In the genomic region with DNA sequence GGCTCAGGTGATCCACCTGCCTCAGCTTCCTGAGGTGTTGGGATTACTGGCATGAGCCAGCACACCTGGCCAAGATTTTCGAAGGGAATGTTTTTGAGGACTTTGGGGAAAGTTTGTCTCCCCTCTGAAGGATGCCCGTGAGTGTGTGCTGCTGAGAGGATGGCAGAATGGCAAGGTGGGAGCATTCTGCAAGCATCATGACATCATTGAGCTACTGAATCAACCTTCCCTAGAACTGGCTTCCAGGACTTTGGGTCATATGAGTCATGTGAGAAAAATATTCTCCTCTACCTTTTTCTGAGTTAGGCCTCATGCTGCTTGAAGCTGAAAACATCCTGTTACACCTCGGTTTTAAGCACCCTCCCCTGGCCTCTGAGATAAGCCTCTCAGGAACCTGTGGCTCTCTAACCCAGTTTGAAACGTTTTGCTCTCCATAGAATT, we compare ENCODE assay signal across 8 cellular contexts. TPM values are rescaled to one million over a fixed set of nuclear protein-coding genes. Genes with fewer than 3 reads are reported as not detected.
A peak's percentile ranks its signal among the peaks of the same experiment; 100 is the strongest.
DNase-seq lines count a peak whose midpoint lies in the region; ATAC-seq and TF ChIP-seq lines count a peak whose summit lies in the region.

No MANE protein-coding gene starts in this region.

- no peaks in the 10 kb centered on the region for H3K27me3 ChIP-seq in CD8-positive, alpha-beta memory T cell (ENCODE audit: insufficient read depth, low read length, poor library complexity, severe bottlenecking)
- H3K27me3 ChIP-seq in GM23338 (ENCODE audit: insufficient read depth) (no peaks in the 10 kb centered on the region), esophagus muscularis mucosa (no peaks in the 10 kb centered on the region)

- no peak for TF ChIP-seq EP300 in esophagus muscularis mucosa (IDR thresholded peaks at IDR 0.05)

- peak; percentile 28 for ATAC-seq in GM23338

- H3K27ac ChIP-seq in CD8-positive, alpha-beta memory T cell (ENCODE audit: low read depth, low read length), result peak overlapping the region; percentile 52
- H3K27ac ChIP-seq in GM23338 (ENCODE audit: low read depth) (no peak overlapping the region), esophagus muscularis mucosa (replicated peaks in 1 of 4) (peak overlapping the region in 3 of 4 donors; percentile 44 to 79 (median 77))

- H3K36me3 Mint-ChIP-seq in CD8-positive, alpha-beta memory T cell, result peaks cover 0 to 25% (median 0%) of the 10 kb centered on the region in 3 donors
- H3K36me3 Mint-ChIP-seq in GM23338 (ENCODE audit: low read depth), result no peaks in the 10 kb centered on the region
- peaks cover 28% of the 10 kb centered on the region for H3K36me3 Mint-ChIP-seq in activated CD4-positive, alpha-beta T cell treated with anti-CD3 and anti-CD28 coated beads, Interleukin-2, amount 10 ng/mL, durations not matched to agents 24 days and 14 days (ENCODE audit: low read depth)
- peaks cover 37% of the 10 kb centered on the region for H3K36me3 Mint-ChIP-seq in stimulated activated naive CD8-positive, alpha-beta T cell treated with anti-CD3 and anti-CD28 coated beads, Interleukin-15, Interleukin-2, amounts not matched to agents 100 ng/mL and 50 ng/mL, for 24 hours (ENCODE audit: low read depth)
- peaks cover 3% of the 10 kb centered on the region for H3K36me3 Mint-ChIP-seq in osteocyte (ENCODE audit: unreplicated experiment)

- intact Hi-C loops in activated CD4-positive, alpha-beta T cell treated with anti-CD3 and anti-CD28 coated beads, Interleukin-2, amount 10 ng/mL, durations not matched to agents 24 days and 14 days (cut with micrococcal nuclease), result loop anchor here (1.0 to 2.0 kb wide), 5 partner anchors 9 to 32 kb away; a partner anchor contains a TSS
- intact Hi-C loops in esophagus muscularis mucosa (cut with DNase I), result no loop called here

- no peaks in the 10 kb centered on the region for H3K9me3 ChIP-seq in CD8-positive, alpha-beta memory T cell (ENCODE audit: low read length)
- H3K9me3 ChIP-seq in esophagus muscularis mucosa, result no peaks in the 10 kb centered on the region

- TF ChIP-seq CTCF in GM23338 (conservative IDR thresholded peaks at IDR 0.05; ENCODE audit: low read depth in 2 of 2), result no peak
- no peak for TF ChIP-seq CTCF in esophagus muscularis mucosa (IDR thresholded peaks at IDR 0.05)
- no peak for TF ChIP-seq CTCF in osteocyte (IDR thresholded peaks at IDR 0.05)

- H2AFZ ChIP-seq in GM23338, result no peak overlapping the region

- H3K9me2 ChIP-seq in GM23338 (ENCODE audit: insufficient read depth), result no peaks in the 10 kb centered on the region

- H3K27me3 Mint-ChIP-seq in CD8-positive, alpha-beta memory T cell, result no peaks in the 10 kb centered on the region
- no peaks in the 10 kb centered on the region for H3K27me3 Mint-ChIP-seq in GM23338 (ENCODE audit: insufficient read depth, low read depth, poor library complexity)
- H3K27me3 Mint-ChIP-seq in activated CD4-positive, alpha-beta T cell treated with anti-CD3 and anti-CD28 coated beads, Interleukin-2, amount 10 ng/mL, durations not matched to agents 24 days and 14 days, result no peaks in the 10 kb centered on the region
- no peaks in the 10 kb centered on the region for H3K27me3 Mint-ChIP-seq in stimulated activated naive CD8-positive, alpha-beta T cell treated with anti-CD3 and anti-CD28 coated beads, Interleukin-15, Interleukin-2, amounts not matched to agents 100 ng/mL and 50 ng/mL, for 24 hours
- H3K27me3 Mint-ChIP-seq in osteocyte (ENCODE audit: unreplicated experiment), result no peaks in the 10 kb centered on the region

- DNase-seq in CD8-positive, alpha-beta memory T cell, result peak in 2 of 5 donors; percentile 41 to 71
- no peak for DNase-seq in GM23338 (ENCODE audit: low spot score)
- peak; percentile 87 for DNase-seq in activated CD4-positive, alpha-beta T cell treated with anti-CD3 and anti-CD28 coated beads, Interleukin-2, amount 10 ng/mL, durations not matched to agents 24 days and 14 days
- DNase-seq in esophagus muscularis mucosa (ENCODE audit: extremely low spot score), result no peak
- no peak for DNase-seq in ecto neural progenitor cell (ENCODE audit: low spot score)
- no peak for DNase-seq in osteocyte (ENCODE audit: extremely low spot score, unreplicated experiment)
- DNase-seq in UCSD-AML1 (lab: John Stamatoyannopoulos, UW; ENCODE audit: unreplicated experiment), result no peak

- H3K4me3 ChIP-seq in CD8-positive, alpha-beta memory T cell (ENCODE audit: low read length), result peak overlapping the region; percentile 44
- H3K4me3 ChIP-seq in GM23338 (no peak overlapping the region), esophagus muscularis mucosa (peak overlapping the region in 1 of 4 donors; percentile 14)

- peak overlapping the region; percentile 86 to 100 (median 94) for H3K27ac Mint-ChIP-seq in CD8-positive, alpha-beta memory T cell
- H3K27ac Mint-ChIP-seq in GM23338 (peak overlapping the region; percentile 32; the same call in 1 of the 2 replicates), osteocyte (ENCODE audit: unreplicated experiment) (no peak overlapping the region)
- peak overlapping the region; percentile 94 for H3K27ac Mint-ChIP-seq in activated CD4-positive, alpha-beta T cell treated with anti-CD3 and anti-CD28 coated beads, Interleukin-2, amount 10 ng/mL, durations not matched to agents 24 days and 14 days
- H3K27ac Mint-ChIP-seq in stimulated activated naive CD8-positive, alpha-beta T cell treated with anti-CD3 and anti-CD28 coated beads, Interleukin-15, Interleukin-2, amounts not matched to agents 100 ng/mL and 50 ng/mL, for 24 hours, result peak overlapping the region; percentile 98

- H3K9me3 Mint-ChIP-seq in CD8-positive, alpha-beta memory T cell, result no peaks in the 10 kb centered on the region
- H3K9me3 Mint-ChIP-seq in GM23338 (no peaks in the 10 kb centered on the region), osteocyte (ENCODE audit: unreplicated experiment) (no peaks in the 10 kb centered on the region)
- H3K9me3 Mint-ChIP-seq in activated CD4-positive, alpha-beta T cell treated with anti-CD3 and anti-CD28 coated beads, Interleukin-2, amount 10 ng/mL, durations not matched to agents 24 days and 14 days, result peaks cover 4% of the 10 kb centered on the region
- H3K9me3 Mint-ChIP-seq in stimulated activated naive CD8-positive, alpha-beta T cell treated with anti-CD3 and anti-CD28 coated beads, Interleukin-15, Interleukin-2, amounts not matched to agents 100 ng/mL and 50 ng/mL, for 24 hours, result no peaks in the 10 kb centered on the region

- H3K4me3 Mint-ChIP-seq in CD8-positive, alpha-beta memory T cell, result peak overlapping the region; percentile 60 to 82 (median 74)
- no peak overlapping the region for H3K4me3 Mint-ChIP-seq in GM23338
- peak overlapping the region; percentile 80 for H3K4me3 Mint-ChIP-seq in activated CD4-positive, alpha-beta T cell treated with anti-CD3 and anti-CD28 coated beads, Interleukin-2, amount 10 ng/mL, durations not matched to agents 24 days and 14 days
- peak overlapping the region; percentile 80 for H3K4me3 Mint-ChIP-seq in stimulated activated naive CD8-positive, alpha-beta T cell treated with anti-CD3 and anti-CD28 coated beads, Interleukin-15, Interleukin-2, amounts not matched to agents 100 ng/mL and 50 ng/mL, for 24 hours
- no peak overlapping the region for H3K4me3 Mint-ChIP-seq in osteocyte (ENCODE audit: unreplicated experiment)

- WGBS in esophagus muscularis mucosa, result 59% methylated on average over 3 of the region's 4 CpGs

- no peaks in the 10 kb centered on the region for H3F3A ChIP-seq in GM23338 (replicated peaks; ENCODE audit: low read depth)

- peaks cover 5% of the 10 kb centered on the region; the same call in 1 of the 2 replicates for H4K20me1 ChIP-seq in GM23338 (replicated peaks; ENCODE audit: insufficient read depth)

- H3K36me3 ChIP-seq in CD8-positive, alpha-beta memory T cell (ENCODE audit: insufficient read depth, low read length), result no peaks in the 10 kb centered on the region
- no peaks in the 10 kb centered on the region for H3K36me3 ChIP-seq in GM23338 (ENCODE audit: insufficient read depth)
- H3K36me3 ChIP-seq in esophagus muscularis mucosa, result no peaks in the 10 kb centered on the region

- peaks cover 75% of the 10 kb centered on the region for H3K79me2 ChIP-seq in GM23338 (replicated peaks; ENCODE audit: insufficient read depth)

- CTCF ChIA-PET in CD8-positive, alpha-beta memory T cell (lab: Charles Lee), result interaction anchor here (0.9 to 2.0 kb wide), 3 partner anchors 30 to 64 kb away, joined by 5 to 7 read pairs (median 7); a partner anchor contains a TSS

- no peak for TF ChIP-seq POLR2A in esophagus muscularis mucosa (IDR thresholded peaks at IDR 0.05; ENCODE audit: low read depth)

- H3K4me2 ChIP-seq in GM23338, result no peak overlapping the region

- H3K4me1 Mint-ChIP-seq in CD8-positive, alpha-beta memory T cell, result peaks cover 84 to 93% (median 92%) of the 10 kb centered on the region in 3 donors
- H3K4me1 Mint-ChIP-seq in GM23338, result peaks cover 51% of the 10 kb centered on the region
- peaks cover 70% of the 10 kb centered on the region for H3K4me1 Mint-ChIP-seq in activated CD4-positive, alpha-beta T cell treated with anti-CD3 and anti-CD28 coated beads, Interleukin-2, amount 10 ng/mL, durations not matched to agents 24 days and 14 days
- peaks cover 97% of the 10 kb centered on the region for H3K4me1 Mint-ChIP-seq in stimulated activated naive CD8-positive, alpha-beta T cell treated with anti-CD3 and anti-CD28 coated beads, Interleukin-15, Interleukin-2, amounts not matched to agents 100 ng/mL and 50 ng/mL, for 24 hours (ENCODE audit: low read depth)
- H3K4me1 Mint-ChIP-seq in osteocyte (ENCODE audit: unreplicated experiment), result peaks cover 25% of the 10 kb centered on the region

- H3K4me1 ChIP-seq in CD8-positive, alpha-beta memory T cell (ENCODE audit: insufficient read depth, low read length), result peaks cover 95% of the 10 kb centered on the region
- H3K4me1 ChIP-seq in GM23338 (ENCODE audit: insufficient read depth) (peaks cover 53% of the 10 kb centered on the region), esophagus muscularis mucosa (peaks cover 33 to 63% (median 45%) of the 10 kb centered on the region in 4 donors)

- POLR2A ChIA-PET in CD8-positive, alpha-beta memory T cell (lab: Charles Lee), result interaction anchor here (0.6 to 1.7 kb wide), 3 partner anchors 8 to 29 kb away, joined by 4 to 5 read pairs (median 5); no protein-coding TSS in a partner anchor

TF ChIP-seq in GM23338, 12 proteins besides CTCF, POLR2A, EP300 and RAD21 (continues in another document):
- no peak for TF ChIP-seq CREB1 (CRISPR knock-in tag; IDR thresholded peaks at IDR 0.05; ENCODE audit: low read depth)

RNA-seq across cellular contexts. Expression of a gene that starts 31.0 kb away (rescaled TPM):
- 10 to 100 TPM; 28.1 to 29.6 TPM for total RNA-seq in CD8-positive, alpha-beta memory T cell
- polyA plus RNA-seq in CD8-positive, alpha-beta memory T cell, result 28.6 TPM
- 32.2 and 35.0 TPM in 2 replicates for total RNA-seq in GM23338 (2014; rRNA removed; shearing (Covaris generic))
- polyA plus RNA-seq in GM23338 (2016; fragmentation: Nextera tagmentation; extraction: Ambion mirVana), result 11.1 TPM in 2 replicates
- 40.3 and 40.6 TPM in 2 replicates for total RNA-seq in activated CD4-positive, alpha-beta T cell treated with anti-CD3 and anti-CD28 coated beads, Interleukin-2, amount 10 ng/mL, durations not matched to agents 24 days and 14 days
- total RNA-seq in esophagus muscularis mucosa (10 to 100 TPM; 10.3 to 16.3 (median 12.1) TPM), osteocyte (6.4 and 8.6 TPM in 2 replicates)

Comparison
In these comparisons a context has a peak if more than half of its experiments do, and no peak if none do; other contexts are left out.
1. H3K4me3 Mint-ChIP-seq: peak in CD8-positive, alpha-beta memory T cell (7 of 7), activated CD4-positive, alpha-beta T cell treated with anti-CD3 and anti-CD28 coated beads, Interleukin-2, amount 10 ng/mL, durations not matched to agents 24 days and 14 days (single experiment) and stimulated activated naive CD8-positive, alpha-beta T cell treated with anti-CD3 and anti-CD28 coated beads, Interleukin-15, Interleukin-2, amounts not matched to agents 100 ng/mL and 50 ng/mL, for 24 hours (single experiment); none in GM23338 (single experiment) and osteocyte (single experiment).